ENCODE assay signal across 20 cellular contexts in genomic region chr17:4393806-4394205, GRCh38. TPM values are rescaled to one million over a fixed set of nuclear protein-coding genes. Genes with fewer than 3 reads are reported as not detected.
DNase-seq lines count a peak whose midpoint lies in the region; ATAC-seq, FAIRE-seq and TF ChIP-seq lines count a peak whose summit lies in the region.
"Had no signal": no experiment of that assay in that cellular context is flagged by ENCODE, and none has a peak within 500 bp of the region (broad histone marks: within the 10 kb centered on the region; RNA-seq: fewer than 3 reads in every experiment).

No MANE protein-coding gene starts in this region.

- H3K9ac ChIP-seq in K562 (ENCODE audit: insufficient read depth in 1 of 2, low read depth in 2 of 2, low read length in 2 of 2), result no peak overlapping the region
- no peak overlapping the region for H3K9ac ChIP-seq in neuronal stem cell (ENCODE audit: low read depth, low read length, poor library complexity)

- CTCF ChIA-PET in K562 (lab: Yijun Ruan, JAX; ENCODE audit: low intra/inter-chr PET ratio), result no interaction called here

- no peak overlapping the region for H2AK5ac ChIP-seq in neuronal stem cell (ENCODE audit: low read depth, low read length)

- peak overlapping the region; percentile 23 for H4K8ac ChIP-seq in neuronal stem cell (ENCODE audit: low read depth, low read length)

- FAIRE-seq in K562 (lab: Jason Lieb, UNC), result no peak
- FAIRE-seq: HTR-8/SVneo had no signal

- H4K91ac ChIP-seq in neuronal stem cell (ENCODE audit: low read depth, low read length, poor library complexity), result no peak overlapping the region

- H3K27me3 ChIP-seq in K562 (ENCODE audit: control insufficient read depth in 2 of 2, insufficient read depth in 2 of 2, low read length in 2 of 2), result no peaks in the 10 kb centered on the region
- peaks cover 0 to 7% (median 2%) of the 10 kb centered on the region in 3 experiments for H3K27me3 ChIP-seq in neuronal stem cell (ENCODE audit: control insufficient read depth in 3 of 3, insufficient read depth in 3 of 3, low read depth in 1 of 3, low read length in 3 of 3)
- no peaks in the 10 kb centered on the region for H3K27me3 ChIP-seq in esophagus muscularis mucosa
- H3K27me3 ChIP-seq: brain microvascular endothelial cell, dorsolateral prefrontal cortex had no signal

- WGBS in K562 (ENCODE audit: insufficient coverage, low coverage, missing lambda C conversion rate), result 35% methylated on average over 7 of the region's 7 CpGs
- WGBS in neuronal stem cell (ENCODE audit: extremely low coverage in 2 of 2, insufficient read length in 2 of 2, insufficient replicate concordance in 1 of 2), 2 donors, result no CpG with 5 or more reads among the region's 7 CpGs
- 77% methylated on average over 7 of the region's 7 CpGs for WGBS in esophagus muscularis mucosa

- H2BK120ac ChIP-seq in neuronal stem cell (ENCODE audit: low read depth, low read length), result no peak overlapping the region

- intact Hi-C loops in K562 (cut with micrococcal nuclease) (no loop called here), esophagus muscularis mucosa (cut with DNase I) (no loop called here)

- no peak overlapping the region for H3K23ac ChIP-seq in neuronal stem cell (ENCODE audit: low read depth, low read length, poor library complexity)

- TF ChIP-seq RAD21 in K562 (CRISPR knock-in tag; conservative IDR thresholded peaks at IDR 0.05 in 1 of 2, IDR thresholded peaks at IDR 0.05 in 1 of 2), result no peak

- no peaks in the 10 kb centered on the region for H3K9me3 ChIP-seq in K562 (replicated peaks; ENCODE audit: control insufficient read depth, insufficient read depth, low read depth, low read length)
- no peaks in the 10 kb centered on the region for H3K9me3 ChIP-seq in neuronal stem cell (replicated peaks in 1 of 2; ENCODE audit: control insufficient read depth in 2 of 2, insufficient read depth in 1 of 2, low read depth in 1 of 2, low read length in 2 of 2)
- H3K9me3 ChIP-seq in esophagus muscularis mucosa, result no peaks in the 10 kb centered on the region

- no peak for TF ChIP-seq POLR2A in K562 (conservative IDR thresholded peaks at IDR 0.05)
- no peak for TF ChIP-seq POLR2A in esophagus muscularis mucosa (IDR thresholded peaks at IDR 0.05; ENCODE audit: low read depth)

- ATAC-seq in K562, result no peak
- no peak for ATAC-seq in GM21423 (IDR thresholded peaks at IDR 0.05; ENCODE audit: unreplicated experiment)
- no peak for ATAC-seq in HG02885 (IDR thresholded peaks at IDR 0.05; ENCODE audit: poor library complexity, unreplicated experiment)
- ATAC-seq: activated naive CD4-positive, alpha-beta T cell treated with anti-CD3 and anti-CD28 coated beads, Interleukin-2, amount 50 U/mL, for 72 hours; left ventricle myocardium superior had no signal

- peak overlapping the region; percentile 8 for H3K18ac ChIP-seq in neuronal stem cell (ENCODE audit: low read length)

- BruUV-seq in K562 (replicated peaks; lab: Mats Ljungman, UMichigan), result no TSS peak

- H3K4me2 ChIP-seq in K562 (ENCODE audit: insufficient read depth, low read length) (no peak overlapping the region), neuronal stem cell (ENCODE audit: insufficient read depth, low read length, poor library complexity, severe bottlenecking) (no peak overlapping the region)

- H2BK5ac ChIP-seq in neuronal stem cell (ENCODE audit: low read length), result no peak overlapping the region

- no peak overlapping the region for H3K4ac ChIP-seq in neuronal stem cell (ENCODE audit: low read length)

- in situ Hi-C loops in GM13976 (cut with MboI; ENCODE audit: low sequenced_read_pairs, unreplicated experiment), result no loop called here
- in situ Hi-C loops in K562 (cut with MboI), result no loop called here

- H2BK12ac ChIP-seq in neuronal stem cell (ENCODE audit: low read length), result no peak overlapping the region

- H4K20me1 ChIP-seq in K562 (replicated peaks; ENCODE audit: control insufficient read depth, insufficient read depth, low read length), result no peaks in the 10 kb centered on the region

- no peak overlapping the region for H2BK15ac ChIP-seq in neuronal stem cell (ENCODE audit: low read length)

- POLR2A ChIA-PET in K562 (lab: Yijun Ruan, JAX), result interaction anchor here (1.0 to 1.3 kb wide), 2 partner anchors 12 to 24 kb away, joined by 4 to 7 read pairs; no protein-coding TSS in a partner anchor

- H2AFZ ChIP-seq in K562 (ENCODE audit: low read depth, low read length) (0 out of 2 replicates have a peak overlapping the region, but pooled peaks have one; percentile 9), neuronal stem cell (ENCODE audit: low read length) (no peak overlapping the region)

- H3K79me2 ChIP-seq in K562 (ENCODE audit: control insufficient read depth, insufficient read depth, low read length), result no peaks in the 10 kb centered on the region

- TF ChIP-seq CTCF in GM13976 (IDR thresholded peaks at IDR 0.05; ENCODE audit: borderline replicate concordance, control extremely low read depth, extremely low read depth, insufficient read depth, missing control alignments), result no peak
- TF ChIP-seq CTCF in K562 (IDR thresholded peaks at IDR 0.05 in 2 of 3, conservative IDR thresholded peaks at IDR 0.05 in 1 of 3; ENCODE audit: insufficient read depth in 2 of 3, low read depth in 1 of 3, low read length in 3 of 3), result no peak
- TF ChIP-seq CTCF in esophagus muscularis mucosa (IDR thresholded peaks at IDR 0.05), result no peak

- DNase-seq in GM13976 (ENCODE audit: low spot score) (peak; percentile 31), NCI-H1694 (lab: John Stamatoyannopoulos, UW) (peak; percentile 16), K562 (ENCODE audit: extremely low read depth in 1 of 4, low spot score in 3 of 4) (no peak), neuronal stem cell (ENCODE audit: low spot score) (no peak), esophagus muscularis mucosa (ENCODE audit: extremely low spot score) (no peak), HuH-7.5 (ENCODE audit: low spot score) (no peak)
- DNase-seq: activated CD4-positive, alpha-beta T cell treated with anti-CD3 and anti-CD28 coated beads, Interleukin-2, amount 50 U/mL, for 4 hours; activated T-cell treated with anti-CD3 and anti-CD28 coated beads, Interleukin-2, amount 50 U/mL, for 1 hour; brain microvascular endothelial cell; dorsolateral prefrontal cortex; left ventricle myocardium superior; NCI-H1048; NCI-H2227 treated with DMSO at 0.1 percent for 48 hours; substantia nigra had no signal

- no peak overlapping the region for H3K27ac ChIP-seq in K562 (ENCODE audit: extremely low read depth, low read depth, low read length)
- no peak overlapping the region for H3K27ac ChIP-seq in neuronal stem cell (replicated peaks; ENCODE audit: low read length)
- H3K27ac ChIP-seq in esophagus muscularis mucosa (replicated peaks in 1 of 4), result no peak overlapping the region
- H3K27ac ChIP-seq: brain microvascular endothelial cell, dorsolateral prefrontal cortex had no signal

- H3K4me1 ChIP-seq in K562 (replicated peaks in 1 of 2; ENCODE audit: control insufficient read depth in 2 of 2, insufficient read depth in 2 of 2, low read length in 2 of 2) (peaks cover 0 to 9% of the 10 kb centered on the region in 2 experiments; a peak in 1 of 5 replicates), neuronal stem cell (ENCODE audit: control insufficient read depth in 2 of 2, insufficient read depth in 1 of 2, low read depth in 1 of 2, low read length in 2 of 2) (peaks cover 2 to 6% of the 10 kb centered on the region in 2 donors), esophagus muscularis mucosa (no peaks in the 10 kb centered on the region)

- no peak for TF ChIP-seq EP300 in K562 (IDR thresholded peaks at IDR 0.05; ENCODE audit: low read length)
- no peak for TF ChIP-seq EP300 in esophagus muscularis mucosa (IDR thresholded peaks at IDR 0.05)

- no peaks in the 10 kb centered on the region for H3K79me1 ChIP-seq in neuronal stem cell (ENCODE audit: low read depth, low read length)

- no peak overlapping the region for H3K4me3 ChIP-seq in K562
- no peak overlapping the region for H3K4me3 ChIP-seq in neuronal stem cell (ENCODE audit: low read length in 2 of 2)
- no peak overlapping the region for H3K4me3 ChIP-seq in esophagus muscularis mucosa
- H3K4me3 ChIP-seq: dorsolateral prefrontal cortex, SK-N-MC had no signal

- H3K36me3 ChIP-seq in K562 (ENCODE audit: control insufficient read depth, insufficient read depth, low read length), result no peaks in the 10 kb centered on the region
- no peaks in the 10 kb centered on the region for H3K36me3 ChIP-seq in neuronal stem cell (replicated peaks in 1 of 2; ENCODE audit: control insufficient read depth in 2 of 2, insufficient read depth in 2 of 2, low read length in 2 of 2)
- no peaks in the 10 kb centered on the region for H3K36me3 ChIP-seq in esophagus muscularis mucosa
- H3K36me3 ChIP-seq: brain microvascular endothelial cell had no signal

- no peaks in the 10 kb centered on the region for H3K9me1 ChIP-seq in K562 (ENCODE audit: control insufficient read depth, insufficient read depth, low read length)

- no peak overlapping the region for H3K14ac ChIP-seq in neuronal stem cell (ENCODE audit: low read length)

RNA-seq across cellular contexts. Expression of gene UBE2G1, which starts 27.3 kb away (rescaled TPM):
- 8.0 and 17.2 TPM in 2 replicates for total RNA-seq in K562 (2011; cell fraction: chromatin; rRNA removed; ENCODE audit: low replicate concordance)
- 8.7 and 10.5 TPM in 2 replicates for total RNA-seq in K562 (2011; cell fraction: nucleolus; rRNA removed)
- 13.7 and 19.2 TPM in 2 replicates for total RNA-seq in K562 (2011; cell fraction: nucleoplasm; rRNA removed)
- total RNA-seq in K562 (2014; rRNA removed), result 46.5 and 48.8 TPM in 2 replicates
- total RNA-seq in K562 (2014; rRNA removed; fragmentation: Illumina TruSeq; extraction: Trizol), result 25.2 and 30.7 TPM in 2 replicates
- 28.4 and 28.9 TPM in 2 replicates for total RNA-seq in K562 (2015; rRNA removed; fragmentation: Illumina TruSeq; extraction: Trizol)
- total RNA-seq in K562 (2021), result 65.9 and 70.1 TPM in 2 replicates
- 26.7 and 39.6 TPM in 2 replicates for polyA plus RNA-seq in K562 (2011; rRNA removed)
- polyA plus RNA-seq in K562 (2011; cell fraction: cytosol; rRNA removed), result 16.9 and 21.1 TPM in 2 replicates
- polyA plus RNA-seq in K562 (2011; cell fraction: nucleus; rRNA removed), result 9.6 and 10.6 TPM in 2 replicates
- polyA plus RNA-seq in K562 (2012), result 33.0 and 37.8 TPM in 2 replicates
- polyA plus RNA-seq in K562 (2014; fragmentation: Illumina TruSeq; extraction: Trizol), result 28.8 and 36.7 TPM in 2 replicates
- polyA plus RNA-seq in K562 (2014; fragmentation: Nextera tagmentation; extraction: Ambion mirVana), result 10 to 100 TPM; 10.1 to 16.4 TPM
- 29.0 and 29.7 TPM in 2 replicates for polyA plus RNA-seq in K562 (2014; rRNA removed)
- 26.1 and 30.5 TPM in 2 replicates for polyA minus RNA-seq in K562 (2011; rRNA and poly(A)+ RNA removed)
- polyA minus RNA-seq in K562 (2011; cell fraction: cytosol; rRNA and poly(A)+ RNA removed), result 22.1 and 25.4 TPM in 2 replicates
- 8.8 TPM in 2 replicates for polyA minus RNA-seq in K562 (2011; cell fraction: nucleus; rRNA and poly(A)+ RNA removed)
- polyA plus RNA-seq in neuronal stem cell (2013, experiment 1 of 2), result 83.3 TPM
- 83.6 TPM for polyA plus RNA-seq in neuronal stem cell (2013, experiment 2 of 2)
- 10 to 100 TPM; 53.7 to 84.3 (median 61.2) TPM for total RNA-seq in esophagus muscularis mucosa

RNA-seq across cellular contexts. Expression of gene SPNS3, which starts 39.9 kb away (rescaled TPM):
- not detected in 2 replicates for total RNA-seq in K562 (2011; cell fraction: chromatin; rRNA removed; ENCODE audit: low replicate concordance)
- not detected in 2 replicates for total RNA-seq in K562 (2011; cell fraction: nucleolus; rRNA removed)
- total RNA-seq in K562 (2011; cell fraction: nucleoplasm; rRNA removed), result not detected in 2 replicates
- total RNA-seq in K562 (2014; rRNA removed) (not detected in 2 replicates), K562 (2014; rRNA removed; fragmentation: Illumina TruSeq; extraction: Trizol) (not detected in 2 replicates), K562 (2015; rRNA removed; fragmentation: Illumina TruSeq; extraction: Trizol) (not detected in 2 replicates), K562 (2021) (not detected in 2 replicates), esophagus muscularis mucosa (under 1 TPM in 1 of 4 donors, not detected in 3; 0.17 TPM)
- polyA plus RNA-seq in K562 (2011; rRNA removed) (not detected in 2 replicates), K562 (2014; fragmentation: Illumina TruSeq; extraction: Trizol) (not detected in 2 replicates), K562 (2014; fragmentation: Nextera tagmentation; extraction: Ambion mirVana) (not detected), K562 (2014; rRNA removed) (0.05 TPM in 1 of 2 replicates, not detected in the other)
- not detected in 2 replicates for polyA plus RNA-seq in K562 (2011; cell fraction: cytosol; rRNA removed)
- polyA plus RNA-seq in K562 (2011; cell fraction: nucleus; rRNA removed), result not detected in 2 replicates
- 0.12 TPM in 1 of 2 replicates, not detected in the other for polyA plus RNA-seq in K562 (2012)
- not detected in 2 replicates for polyA minus RNA-seq in K562 (2011; rRNA and poly(A)+ RNA removed)
- not detected in 2 replicates for polyA minus RNA-seq in K562 (2011; cell fraction: cytosol; rRNA and poly(A)+ RNA removed)
- polyA minus RNA-seq in K562 (2011; cell fraction: nucleus; rRNA and poly(A)+ RNA removed), result not detected in 2 replicates
- polyA plus RNA-seq in neuronal stem cell (2013, experiment 1 of 2), result 0.03 TPM
- not detected for polyA plus RNA-seq in neuronal stem cell (2013, experiment 2 of 2)
- total RNA-seq: myocyte had no signal

Comparison
In these comparisons a context has a peak if more than half of its experiments do, and no peak if none do; other contexts are left out.
1. DNase-seq: peak in GM13976 (single experiment) and NCI-H1694 (single experiment); none in K562 (0 of 4), neuronal stem cell (single experiment), esophagus muscularis mucosa (single experiment) and HuH-7.5 (single experiment).